Comparison of ENCODE assay signal across 20 cellular contexts in the genomic region with DNA sequence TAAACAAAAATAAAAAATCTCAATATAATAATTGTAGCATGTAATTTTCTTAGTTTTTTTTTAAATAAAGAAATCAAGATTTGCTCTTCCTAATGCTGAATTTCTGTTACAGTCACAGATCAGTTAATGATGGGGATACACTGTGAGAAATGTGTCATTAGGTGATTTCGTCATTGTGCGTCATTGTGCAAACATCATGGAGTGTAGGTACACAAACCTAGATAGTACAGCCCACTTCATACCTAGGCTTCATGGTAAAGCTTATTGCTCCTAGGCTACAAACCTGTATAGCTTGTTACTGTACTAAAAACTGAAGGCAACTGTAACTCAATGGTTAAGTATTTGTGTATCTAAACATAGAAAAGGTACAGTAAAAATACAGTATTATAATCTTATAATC.
A peak's percentile ranks its signal among the peaks of the same experiment; 100 is the strongest.
DNase-seq lines count a peak whose midpoint lies in the region; ATAC-seq and TF ChIP-seq lines count a peak whose summit lies in the region.
"Had no signal": no experiment of that assay in that cellular context is flagged by ENCODE, and none has a peak within 500 bp of the region (broad histone marks: within the 10 kb centered on the region; RNA-seq: fewer than 3 reads in every experiment).

No MANE protein-coding gene starts in this region.

- H2AFZ ChIP-seq in OCI-LY3 (ENCODE audit: low read depth, low read length), result peak overlapping the region; percentile 72
- no peak overlapping the region for H2AFZ ChIP-seq in mesenchymal stem cell (ENCODE audit: low read depth, low read length)

- H3K27me3 ChIP-seq in OCI-LY3 (ENCODE audit: low read depth, low read length) (no peaks in the 10 kb centered on the region), mesenchymal stem cell (ENCODE audit: control insufficient read depth in 1 of 2, insufficient read depth in 1 of 2, low read length in 2 of 2) (no peaks in the 10 kb centered on the region)
- H3K27me3 ChIP-seq: cardiac muscle cell, vagina had no signal

- no peak overlapping the region for H3K14ac ChIP-seq in mesenchymal stem cell (ENCODE audit: low read length in 2 of 2)

- H2BK15ac ChIP-seq in mesenchymal stem cell (ENCODE audit: low read depth, poor library complexity, severe bottlenecking), result no peak overlapping the region

- no peak overlapping the region for H4K8ac ChIP-seq in mesenchymal stem cell (ENCODE audit: low read length)

- CTCF ChIA-PET in Calu3 (lab: Charles Lee), result no interaction called here

- no peak overlapping the region for H2BK120ac ChIP-seq in mesenchymal stem cell (ENCODE audit: low read depth, low read length)

- H3K4me3 Mint-ChIP-seq in Calu3 (ENCODE audit: low read depth, unreplicated experiment), result no peak overlapping the region
- H3K4me3 Mint-ChIP-seq: activated CD4-positive, alpha-beta T cell treated with anti-CD3 and anti-CD28 coated beads, Interleukin-2, amount 10 ng/mL, durations not matched to agents 7 days and 5 days; activated naive CD8-positive, alpha-beta T cell treated with anti-CD3 and anti-CD28 coated beads for 36 hours; activated T-cell treated with anti-CD3 and anti-CD28 coated beads, Interleukin-2, amount 50 U/mL, for 4 hours; naive thymus-derived CD8-positive, alpha-beta T cell had no signal

- H3K23ac ChIP-seq in mesenchymal stem cell (ENCODE audit: low read length in 2 of 2), result no peak overlapping the region

- H3K79me1 ChIP-seq in mesenchymal stem cell (replicated peaks; ENCODE audit: low read length, poor library complexity, severe bottlenecking), result no peaks in the 10 kb centered on the region

- no peaks in the 10 kb centered on the region for H3K79me2 ChIP-seq in OCI-LY3 (ENCODE audit: low read length)

- intact Hi-C loops in Calu3 (cut with micrococcal nuclease; ENCODE audit: unreplicated experiment), result loop anchor here (10.0 kb wide), 1 partner anchor 115 kb away; no protein-coding TSS in a partner anchor
- intact Hi-C loops in sciatic nerve (cut with DNase I), result loop anchor here (2.0 kb wide), 1 partner anchor 23 kb away; no protein-coding TSS in a partner anchor

- peak overlapping the region; percentile 45 for H3K27ac Mint-ChIP-seq in Calu3 (ENCODE audit: unreplicated experiment)
- H3K27ac Mint-ChIP-seq: activated CD4-positive, alpha-beta T cell treated with anti-CD3 and anti-CD28 coated beads, Interleukin-2, amount 10 ng/mL, durations not matched to agents 7 days and 5 days; activated naive CD8-positive, alpha-beta T cell treated with anti-CD3 and anti-CD28 coated beads for 36 hours; naive thymus-derived CD8-positive, alpha-beta T cell had no signal

- H3K4me1 Mint-ChIP-seq in Calu3 (ENCODE audit: low read depth, unreplicated experiment), result peaks cover 11% of the 10 kb centered on the region
- H3K4me1 Mint-ChIP-seq: activated CD4-positive, alpha-beta T cell treated with anti-CD3 and anti-CD28 coated beads, Interleukin-2, amount 10 ng/mL, durations not matched to agents 7 days and 5 days; activated naive CD8-positive, alpha-beta T cell treated with anti-CD3 and anti-CD28 coated beads for 36 hours; naive thymus-derived CD8-positive, alpha-beta T cell had no signal

- no peaks in the 10 kb centered on the region for H4K20me1 ChIP-seq in OCI-LY3 (ENCODE audit: insufficient read depth, low read length)

- no peak overlapping the region for H2BK12ac ChIP-seq in mesenchymal stem cell (ENCODE audit: low read length in 2 of 2)

- H3K36me3 Mint-ChIP-seq in Calu3 (ENCODE audit: insufficient read depth, unreplicated experiment), result no peaks in the 10 kb centered on the region
- H3K36me3 Mint-ChIP-seq: activated naive CD8-positive, alpha-beta T cell treated with anti-CD3 and anti-CD28 coated beads for 36 hours had no signal

- H3K36me3 ChIP-seq in OCI-LY3 (replicated peaks; ENCODE audit: low read depth, low read length) (no peaks in the 10 kb centered on the region), mesenchymal stem cell (ENCODE audit: control insufficient read depth in 1 of 2, insufficient read depth in 2 of 2, low read depth in 1 of 2, low read length in 2 of 2) (no peaks in the 10 kb centered on the region)
- H3K36me3 ChIP-seq: cardiac muscle cell, prostate gland, vagina had no signal

- H3K9ac ChIP-seq in OCI-LY3 (ENCODE audit: low read length), result no peak overlapping the region
- no peak overlapping the region for H3K9ac ChIP-seq in mesenchymal stem cell (ENCODE audit: low read length)

- no peak overlapping the region for H2BK5ac ChIP-seq in mesenchymal stem cell (ENCODE audit: low read depth, low read length, poor library complexity, severe bottlenecking)

- H3K4me2 ChIP-seq in OCI-LY3 (ENCODE audit: low read length), result peak overlapping the region; percentile 69
- no peak overlapping the region for H3K4me2 ChIP-seq in mesenchymal stem cell (ENCODE audit: low read length, poor library complexity, severe bottlenecking)

- no TSS peak for BruUV-seq in Calu3 (replicated peaks; lab: Mats Ljungman, UMichigan)

- no peak for TF ChIP-seq CTCF in Calu3 (IDR thresholded peaks at IDR 0.05; ENCODE audit: unreplicated experiment)
- no peak for TF ChIP-seq CTCF in LNCaP clone FGC (IDR thresholded peaks at IDR 0.05; ENCODE audit: control insufficient read depth, extremely low read depth, insufficient read depth)
- no peak for TF ChIP-seq CTCF in OCI-LY3 (IDR thresholded peaks at IDR 0.05; ENCODE audit: low read depth, low read length)

- no peak overlapping the region for H3K18ac ChIP-seq in mesenchymal stem cell (ENCODE audit: low read depth in 1 of 2, low read length in 2 of 2)

- peak overlapping the region; percentile 35; the same call in 1 of the 2 replicates for H3K27ac ChIP-seq in OCI-LY3 (ENCODE audit: low read length)
- H3K27ac ChIP-seq in mesenchymal stem cell (ENCODE audit: low read length, poor library complexity, severe bottlenecking), result no peak overlapping the region
- H3K27ac ChIP-seq: cardiac muscle cell, prostate gland, vagina had no signal

- H2AK5ac ChIP-seq in mesenchymal stem cell (ENCODE audit: low read length, severe bottlenecking), result no peak overlapping the region

- no peak overlapping the region for H4K91ac ChIP-seq in mesenchymal stem cell (ENCODE audit: low read length)

- 100% methylated on average over 2 of the region's 2 CpGs for WGBS in mesenchymal stem cell

- ATAC-seq in esophagus mucosa (peak; percentile 93), sciatic nerve (no peak)
- ATAC-seq: activated T-cell treated with anti-CD3 and anti-CD28 coated beads, Interleukin-2, amount 50 U/mL, for 4 hours; left lobe of liver; naive thymus-derived CD8-positive, alpha-beta T cell; SK-N-SH treated with all-trans-retinoic acid at 6 μM for 48 hours; stimulated activated naive CD8-positive, alpha-beta T cell treated with anti-CD3 and anti-CD28 coated beads, Interleukin-15, Interleukin-2, amounts not matched to agents 100 U/mL and 50 U/mL, for 24 hours had no signal

- H3K9me3 ChIP-seq in OCI-LY3 (ENCODE audit: insufficient read depth, low read length) (no peaks in the 10 kb centered on the region), mesenchymal stem cell (ENCODE audit: control insufficient read depth, low read length) (no peaks in the 10 kb centered on the region)
- H3K9me3 ChIP-seq: prostate gland, vagina had no signal

- peak; percentile 47 for DNase-seq in Calu3
- peak; percentile 3 for DNase-seq in LNCaP clone FGC (ENCODE audit: low read depth)
- DNase-seq in mesenchymal stem cell, result no peak
- no peak for DNase-seq in sciatic nerve (ENCODE audit: low spot score)
- DNase-seq in nucleus accumbens (lab: John Stamatoyannopoulos, UW), result no peak
- DNase-seq in COR-L47 (lab: John Stamatoyannopoulos, UW), result no peak
- DNase-seq: activated CD4-positive, alpha-beta T cell treated with anti-CD3 and anti-CD28 coated beads, Interleukin-2, amount 10 ng/mL, durations not matched to agents 7 days and 5 days; activated naive CD8-positive, alpha-beta T cell treated with anti-CD3 and anti-CD28 coated beads for 36 hours; activated T-cell treated with anti-CD3 and anti-CD28 coated beads, Interleukin-2, amount 50 U/mL, for 4 hours; hypothalamus; naive thymus-derived CD8-positive, alpha-beta T cell; NCI-H2171 treated with DMSO at 0.1 percent for 48 hours; stimulated activated naive CD8-positive, alpha-beta T cell treated with anti-CD3 and anti-CD28 coated beads, Interleukin-15, Interleukin-2, amounts not matched to agents 100 U/mL and 50 U/mL, for 24 hours had no signal

- peaks cover 24% of the 10 kb centered on the region for H3K4me1 ChIP-seq in OCI-LY3 (ENCODE audit: low read length)
- H3K4me1 ChIP-seq in mesenchymal stem cell (ENCODE audit: control insufficient read depth, insufficient read depth, low read depth, low read length), result no peaks in the 10 kb centered on the region
- H3K4me1 ChIP-seq: prostate gland, vagina had no signal

- no peak overlapping the region for H3K4me3 ChIP-seq in LNCaP clone FGC (ENCODE audit: low read depth, low read length)
- peak overlapping the region; percentile 44; the same call in 1 of the 2 replicates for H3K4me3 ChIP-seq in OCI-LY3 (ENCODE audit: low read length)
- H3K4me3 ChIP-seq in mesenchymal stem cell (ENCODE audit: insufficient read depth in 1 of 2, low read depth in 1 of 2, low read length in 2 of 2), result no peak overlapping the region
- H3K4me3 ChIP-seq: cardiac muscle cell, prostate gland, vagina had no signal

- no peak overlapping the region for H3K4ac ChIP-seq in mesenchymal stem cell (ENCODE audit: low read depth in 1 of 2, low read length in 2 of 2)

- no peaks in the 10 kb centered on the region for H3K9me3 Mint-ChIP-seq in Calu3 (ENCODE audit: low read depth, unreplicated experiment)

- no peaks in the 10 kb centered on the region for H3K27me3 Mint-ChIP-seq in Calu3 (ENCODE audit: unreplicated experiment)
- H3K27me3 Mint-ChIP-seq: activated CD4-positive, alpha-beta T cell treated with anti-CD3 and anti-CD28 coated beads, Interleukin-2, amount 10 ng/mL, durations not matched to agents 7 days and 5 days had no signal

Comparison
In these comparisons a context has a peak if more than half of its experiments do, and no peak if none do; other contexts are left out.
1. DNase-seq: peak in Calu3 (single experiment) and LNCaP clone FGC (single experiment); none in mesenchymal stem cell (single experiment), sciatic nerve (single experiment), nucleus accumbens (0 of 56) and COR-L47 (single experiment).